8 cellular contexts compared by ENCODE assay signal in genomic region chr7:151056286-151057037, GRCh38. TPM values are rescaled to one million over a fixed set of nuclear protein-coding genes. Genes with fewer than 3 reads are reported as not detected.
A peak's percentile ranks its signal among the peaks of the same experiment; 100 is the strongest.
DNase-seq lines count a peak whose midpoint lies in the region; TF ChIP-seq lines count a peak whose summit lies in the region.
"Had no signal": no experiment of that assay in that cellular context is flagged by ENCODE, and none has a peak within 500 bp of the region (broad histone marks: within the 10 kb centered on the region; RNA-seq: fewer than 3 reads in every experiment).

No MANE protein-coding gene starts in this region.

- TF ChIP-seq CTCF in BE2C (IDR thresholded peaks at IDR 0.05; ENCODE audit: low read depth, low read length) (peak; percentile 24; the same call in 1 of the 2 replicates), testis (IDR thresholded peaks at IDR 0.05) (no peak)

- peaks cover 0 to 6% (median 3%) of the 10 kb centered on the region in 3 donors for H3K27me3 Mint-ChIP-seq in immature natural killer cell (ENCODE audit: low read depth in 3 of 3)

- no peaks in the 10 kb centered on the region for H3K9me3 ChIP-seq in BE2C
- H3K9me3 ChIP-seq in SK-N-MC (ENCODE audit: low read depth, low read length), result no peaks in the 10 kb centered on the region
- no peaks in the 10 kb centered on the region for H3K9me3 ChIP-seq in testis
- H3K9me3 ChIP-seq: right atrium auricular region had no signal

- no peak overlapping the region for H3K27ac Mint-ChIP-seq in immature natural killer cell

- no peaks in the 10 kb centered on the region for H3K27me3 ChIP-seq in BE2C
- H3K27me3 ChIP-seq in testis, result no peaks in the 10 kb centered on the region
- H3K27me3 ChIP-seq: right atrium auricular region had no signal

- H3K4me3 Mint-ChIP-seq in immature natural killer cell, result peak overlapping the region; percentile 7 to 95 (median 92)

- peaks cover 13% of the 10 kb centered on the region for H3K4me1 ChIP-seq in BE2C
- peaks cover 24% of the 10 kb centered on the region for H3K4me1 ChIP-seq in testis

- H3K9me3 Mint-ChIP-seq in immature natural killer cell, result no peaks in the 10 kb centered on the region

- H3K9ac ChIP-seq in SK-N-MC (ENCODE audit: insufficient read length), result no peak overlapping the region

- H3K4me1 Mint-ChIP-seq in immature natural killer cell, result peaks cover 34 to 37% of the 10 kb centered on the region in 2 donors

- H3K27ac ChIP-seq in SK-N-MC, result no peak overlapping the region
- H3K27ac ChIP-seq in testis, result no peak overlapping the region

- TF ChIP-seq POLR2A in testis (IDR thresholded peaks at IDR 0.05), result no peak

- DNase-seq in BE2C (no peak), SK-N-MC (ENCODE audit: low read depth, low spot score) (no peak), immature natural killer cell (no peak), AG08396 (ENCODE audit: low spot score) (no peak), testis (no peak), OCI-M2 (lab: John Stamatoyannopoulos, UW; ENCODE audit: unreplicated experiment) (no peak)
- DNase-seq: activated effector memory CD4-positive, alpha-beta T cell treated with Interleukin-2 at 50 U/mL for 16 hours had no signal

- H3K4me3 ChIP-seq in BE2C (ENCODE audit: low read depth, low read length) (peak overlapping the region; percentile 94; the same call in 1 of the 2 replicates), SK-N-MC (peak overlapping the region; percentile 88), testis (no peak overlapping the region)

- intact Hi-C loops in testis (cut with DNase I; ENCODE audit: low total_unique reads), result no loop called here

- 0 out of 2 replicates have a peak, but pooled peaks cover 4% of the 10 kb centered on the region for H3K36me3 ChIP-seq in BE2C
- no peaks in the 10 kb centered on the region; the same call in 1 of the 2 replicates for H3K36me3 ChIP-seq in SK-N-MC (ENCODE audit: insufficient read depth, low read length)
- H3K36me3 ChIP-seq in testis (ENCODE audit: low read depth, missing control alignments), result no peaks in the 10 kb centered on the region
- H3K36me3 ChIP-seq: right atrium auricular region had no signal

- peaks cover 4 to 6% (median 5%) of the 10 kb centered on the region in 3 donors for H3K36me3 Mint-ChIP-seq in immature natural killer cell

- 47 to 62% methylated on average over 20 to 21 of the region's 21 CpGs for WGBS in testis, 2 donors

RNA-seq across cellular contexts. Expression of gene CDK5, which starts 1.2 kb away (rescaled TPM):
- polyA plus RNA-seq in BE2C (2012; ENCODE audit: insufficient read depth, insufficient read length, low read depth), result 56.3 TPM
- polyA plus RNA-seq in immature natural killer cell (10 to 100 TPM; 15.6 to 18.9 (median 17.9) TPM), testis (ENCODE audit: insufficient read depth, low read depth, low replicate concordance) (7.1 TPM)
- total RNA-seq in testis, result 10 to 100 TPM; 10.5 to 15.4 TPM

RNA-seq across cellular contexts. Expression of gene SLC4A2, which starts 2.9 kb away (rescaled TPM):
- 621 TPM for polyA plus RNA-seq in BE2C (2012; ENCODE audit: insufficient read depth, insufficient read length, low read depth)
- polyA plus RNA-seq in immature natural killer cell (10 to 100 TPM in 2 of 3 donors, 1 to 10 TPM in 1; 6.7 to 19.8 (median 10.9) TPM), testis (ENCODE audit: insufficient read depth, low read depth, low replicate concordance) (68.9 TPM)
- 100 to 1,000 TPM; 147 to 153 TPM for total RNA-seq in testis

RNA-seq across cellular contexts. Expression of gene ASIC3, which starts 8.1 kb away (rescaled TPM):
- 5.9 TPM for polyA plus RNA-seq in BE2C (2012; ENCODE audit: insufficient read depth, insufficient read length, low read depth)
- polyA plus RNA-seq in immature natural killer cell (not detected), testis (ENCODE audit: insufficient read depth, low read depth, low replicate concordance) (20.8 TPM)
- 10 to 100 TPM; 27.5 to 37.9 TPM for total RNA-seq in testis

RNA-seq across cellular contexts. Expression of gene FASTK, which starts 24.1 kb away (rescaled TPM):
- 267 TPM for polyA plus RNA-seq in BE2C (2012; ENCODE audit: insufficient read depth, insufficient read length, low read depth)
- polyA plus RNA-seq in immature natural killer cell, result 10 to 100 TPM; 49.0 to 57.6 (median 51.2) TPM
- total RNA-seq in testis, result 100 to 1,000 TPM; 114 to 124 TPM
- polyA plus RNA-seq in testis (ENCODE audit: insufficient read depth, low read depth, low replicate concordance), result 60.3 TPM

RNA-seq across cellular contexts. Expression of gene TMUB1, which starts 26.8 kb away (rescaled TPM):
- polyA plus RNA-seq in BE2C (2012; ENCODE audit: insufficient read depth, insufficient read length, low read depth), result 203 TPM
- 10 to 100 TPM; 47.5 to 57.5 (median 49.6) TPM for polyA plus RNA-seq in immature natural killer cell
- total RNA-seq in testis, result 10 to 100 TPM; 63.2 to 68.7 TPM
- polyA plus RNA-seq in testis (ENCODE audit: insufficient read depth, low read depth, low replicate concordance), result 30.8 TPM

Comparison
In these comparisons a context has a peak if more than half of its experiments do, and no peak if none do; other contexts are left out.
1. H3K4me3 ChIP-seq: peak in BE2C (single experiment) and SK-N-MC (single experiment); none in testis (0 of 2).
2. RNA of gene ASIC3, which starts 8.1 kb away (polyA plus RNA-seq): 20.8 TPM in testis (single experiment); not detected in immature natural killer cell; every median in the first group is over 10 times any median in the second.